Comparison of ENCODE assay signal across 25 cellular contexts in genomic region chr7:152872061-152872744, GRCh38.
DNase-seq lines count a peak whose midpoint lies in the region; ATAC-seq, FAIRE-seq and TF ChIP-seq lines count a peak whose summit lies in the region.
"Had no signal": no experiment of that assay in that cellular context is flagged by ENCODE, and none has a peak within 500 bp of the region (broad histone marks: within the 10 kb centered on the region; RNA-seq: fewer than 3 reads in every experiment).

No MANE protein-coding gene starts in this region.

- intact Hi-C loops in kidney (cut with DNase I), result no loop called here
- intact Hi-C loops in vagina (cut with DNase I), result no loop called here

- H3K9ac ChIP-seq in kidney (ENCODE audit: low read length in 2 of 2), result no peak overlapping the region
- H3K9ac ChIP-seq: GM23248 had no signal

- H3K27ac ChIP-seq in kidney (ENCODE audit: low read depth in 2 of 2, low read length in 2 of 2) (no peak overlapping the region), vagina (no peak overlapping the region)
- H3K27ac ChIP-seq: GM23248, PC-9, SJCRH30 had no signal

- no peaks in the 10 kb centered on the region for H3K9me3 ChIP-seq in kidney (ENCODE audit: control insufficient read depth in 1 of 2, low read length in 2 of 2)
- H3K9me3 ChIP-seq in vagina, result no peaks in the 10 kb centered on the region
- H3K9me3 ChIP-seq: SJCRH30 had no signal

- H3K9me3 Mint-ChIP-seq in stimulated activated memory B cell treated with anti-CD40 and anti-IgM and Interleukin-4, amounts not matched to agents 10 μg/mL and 1 μg/mL and 100 μg/mL, for 72 hours, result peaks cover under 1% of the 10 kb centered on the region

- H3K4me3 ChIP-seq in LNCaP clone FGC (ENCODE audit: low read depth, low read length), result no peak overlapping the region
- H3K4me3 ChIP-seq in kidney (ENCODE audit: low read length in 2 of 2), result no peak overlapping the region
- no peak overlapping the region for H3K4me3 ChIP-seq in vagina
- H3K4me3 ChIP-seq: GM23248, PC-9, SJCRH30 had no signal

- H3K27ac Mint-ChIP-seq in stimulated activated memory B cell treated with anti-CD40 and anti-IgM and Interleukin-4, amounts not matched to agents 10 μg/mL and 1 μg/mL and 100 μg/mL, for 72 hours, result no peak overlapping the region
- H3K27ac Mint-ChIP-seq: CD4-positive, alpha-beta memory T cell; IgD-negative memory B cell had no signal

- H3K36me3 ChIP-seq in kidney (ENCODE audit: control insufficient read depth in 1 of 2, insufficient read depth in 2 of 2, low read length in 2 of 2) (no peaks in the 10 kb centered on the region), vagina (no peaks in the 10 kb centered on the region)
- H3K36me3 ChIP-seq: SJCRH30 had no signal

- peak; percentile 24 for ATAC-seq in stimulated activated memory B cell treated with anti-CD40 and anti-IgM and Interleukin-4, amounts not matched to agents 10 μg/mL and 1 μg/mL and 100 μg/mL, for 72 hours
- ATAC-seq: Right ventricle myocardium inferior had no signal

- FAIRE-seq in kidney (lab: Jason Lieb, UNC), result no peak
- FAIRE-seq: GM18507 had no signal

- no peaks in the 10 kb centered on the region for H3K27me3 Mint-ChIP-seq in stimulated activated memory B cell treated with anti-CD40 and anti-IgM and Interleukin-4, amounts not matched to agents 10 μg/mL and 1 μg/mL and 100 μg/mL, for 72 hours
- H3K27me3 Mint-ChIP-seq: CD4-positive, alpha-beta memory T cell; IgD-negative memory B cell had no signal

- H3K27me3 ChIP-seq in vagina, result no peaks in the 10 kb centered on the region
- H3K27me3 ChIP-seq: SJCRH30 had no signal

- no peaks in the 10 kb centered on the region for H3K4me1 ChIP-seq in kidney (ENCODE audit: control insufficient read depth in 1 of 2, insufficient read depth in 1 of 2, low read depth in 1 of 2, low read length in 2 of 2)
- no peaks in the 10 kb centered on the region for H3K4me1 ChIP-seq in vagina

- TF ChIP-seq POLR2A in vagina (IDR thresholded peaks at IDR 0.05), result no peak

- DNase-seq in activated effector memory CD4-positive, alpha-beta T cell treated with anti-CD3 and anti-CD28 coated beads, Interleukin-2, amount 50 U/mL, for 16 hours, result peak; percentile 50
- DNase-seq in activated effector memory CD4-positive, alpha-beta T cell treated with Interleukin-2 at 50 U/mL for 16 hours, result no peak
- no peak for DNase-seq in LNCaP clone FGC (ENCODE audit: low read depth)
- DNase-seq in kidney, result peak; percentile 55
- DNase-seq in stimulated activated CD8-positive, alpha-beta memory T cell treated with anti-CD3 and anti-CD28 coated beads, Interleukin-4, amount 100 ng/mL, for 48 hours, result no peak
- DNase-seq in vagina (ENCODE audit: extremely low spot score in 2 of 2), result no peak
- DNase-seq: C1 segment of cervical spinal cord; CD4-positive, alpha-beta memory T cell; COR-L47; DMS53; GM23248; HCEC 1CT; Karpas-422; NCI-H1092 treated with DMSO at 0.1 percent for 48 hours; NCI-H1436; NCI-H187; NCI-H2171 treated with DMSO at 0.1 percent for 48 hours; NCI-H524; NCI-H774; PC-9; SJCRH30 had no signal

- H3K4me1 Mint-ChIP-seq in stimulated activated memory B cell treated with anti-CD40 and anti-IgM and Interleukin-4, amounts not matched to agents 10 μg/mL and 1 μg/mL and 100 μg/mL, for 72 hours, result no peaks in the 10 kb centered on the region
- H3K4me1 Mint-ChIP-seq: CD4-positive, alpha-beta memory T cell; IgD-negative memory B cell had no signal

- TF ChIP-seq CTCF in LNCaP clone FGC (IDR thresholded peaks at IDR 0.05; ENCODE audit: control insufficient read depth, extremely low read depth, insufficient read depth), result 0 out of 2 replicates have a peak, but pooled peaks have one; percentile 7
- TF ChIP-seq CTCF in kidney (IDR thresholded peaks at IDR 0.05; ENCODE audit: borderline replicate concordance, extremely low read depth, insufficient read depth), result no peak
- TF ChIP-seq CTCF in vagina (IDR thresholded peaks at IDR 0.05), result no peak

- peaks cover 30% of the 10 kb centered on the region for H3K36me3 Mint-ChIP-seq in stimulated activated memory B cell treated with anti-CD40 and anti-IgM and Interleukin-4, amounts not matched to agents 10 μg/mL and 1 μg/mL and 100 μg/mL, for 72 hours

- H3K4me3 Mint-ChIP-seq in stimulated activated memory B cell treated with anti-CD40 and anti-IgM and Interleukin-4, amounts not matched to agents 10 μg/mL and 1 μg/mL and 100 μg/mL, for 72 hours, result no peak overlapping the region
- H3K4me3 Mint-ChIP-seq: CD4-positive, alpha-beta memory T cell; IgD-negative memory B cell had no signal

Comparison
In these comparisons a context has a peak if more than half of its experiments do, and no peak if none do; other contexts are left out.
1. DNase-seq: peak in activated effector memory CD4-positive, alpha-beta T cell treated with anti-CD3 and anti-CD28 coated beads, Interleukin-2, amount 50 U/mL, for 16 hours (single experiment) and kidney (single experiment); none in activated effector memory CD4-positive, alpha-beta T cell treated with Interleukin-2 at 50 U/mL for 16 hours (single experiment), LNCaP clone FGC (single experiment), stimulated activated CD8-positive, alpha-beta memory T cell treated with anti-CD3 and anti-CD28 coated beads, Interleukin-4, amount 100 ng/mL, for 48 hours (single experiment) and vagina (0 of 2).